In genomic region chr17:49292901-49293300, GRCh38 we compare ENCODE assay signal across 20 cellular contexts.
"Had no signal": no experiment of that assay in that cellular context is flagged by ENCODE, and none has a peak within 500 bp of the region (broad histone marks: within the 10 kb centered on the region; RNA-seq: fewer than 3 reads in every experiment).

No MANE protein-coding gene starts in this region.

- H3K4me3 Mint-ChIP-seq: activated CD4-positive, alpha-beta memory T cell treated with anti-CD3 and anti-CD28 coated beads for 36 hours; activated naive CD4-positive, alpha-beta T cell treated with anti-CD3 and anti-CD28 coated beads for 36 hours; activated naive CD8-positive, alpha-beta T cell treated with anti-CD3 and anti-CD28 coated beads, Interleukin-2, amount 50 U/mL, for 24 hours; activated T-cell treated with anti-CD3 and anti-CD28 coated beads, Interleukin-2, amount 50 U/mL, for 24 hours; dendritic cell treated with granulocyte-macrophage colony-stimulating factor and Interleukin-4, amounts not matched to agents 40 ng/mL and 50 ng/mL, for 4 days; natural killer cell; stimulated activated naive CD8-positive, alpha-beta T cell treated with anti-CD3 and anti-CD28 coated beads, Interleukin-15, Interleukin-2, amounts not matched to agents 100 ng/mL and 50 ng/mL, for 24 hours; T-cell had no signal

- DNase-seq: activated CD4-positive, alpha-beta memory T cell treated with anti-CD3 and anti-CD28 coated beads for 36 hours; activated CD4-positive, alpha-beta T cell treated with anti-CD3 and anti-CD28 coated beads for 48 hours; activated naive CD4-positive, alpha-beta T cell treated with anti-CD3 and anti-CD28 coated beads for 36 hours; activated naive CD8-positive, alpha-beta T cell treated with anti-CD3 and anti-CD28 coated beads, Interleukin-2, amount 50 U/mL, for 24 hours; activated T-cell treated with anti-CD3 and anti-CD28 coated beads, Interleukin-2, amount 50 U/mL, for 24 hours; effector CD4-positive, alpha-beta T cell; foreskin keratinocyte; kidney; lower lobe of right lung; natural killer cell; ovary; stimulated activated CD4-positive, alpha-beta T cell treated with anti-CD3 and anti-CD28 coated beads, Interleukin-4, amount 100 ng/mL, for 24 hours; T-cell; tibial artery had no signal

- FAIRE-seq: endometrium, kidney had no signal

- H3K9me3 Mint-ChIP-seq: activated CD4-positive, alpha-beta memory T cell treated with anti-CD3 and anti-CD28 coated beads for 36 hours; activated naive CD4-positive, alpha-beta T cell treated with anti-CD3 and anti-CD28 coated beads for 36 hours; activated naive CD8-positive, alpha-beta T cell treated with anti-CD3 and anti-CD28 coated beads, Interleukin-2, amount 50 U/mL, for 24 hours; activated T-cell treated with anti-CD3 and anti-CD28 coated beads, Interleukin-2, amount 50 U/mL, for 24 hours; dendritic cell treated with granulocyte-macrophage colony-stimulating factor and Interleukin-4, amounts not matched to agents 40 ng/mL and 50 ng/mL, for 4 days; natural killer cell; stimulated activated naive CD8-positive, alpha-beta T cell treated with anti-CD3 and anti-CD28 coated beads, Interleukin-15, Interleukin-2, amounts not matched to agents 100 ng/mL and 50 ng/mL, for 24 hours; T-cell had no signal

- H3K36me3 Mint-ChIP-seq: activated CD4-positive, alpha-beta memory T cell treated with anti-CD3 and anti-CD28 coated beads for 36 hours; natural killer cell had no signal

- H3K9me3 ChIP-seq: lower lobe of right lung, ovary, prostate gland, tibial artery had no signal

- H3K27me3 Mint-ChIP-seq: activated CD4-positive, alpha-beta memory T cell treated with anti-CD3 and anti-CD28 coated beads for 36 hours; activated naive CD8-positive, alpha-beta T cell treated with anti-CD3 and anti-CD28 coated beads, Interleukin-2, amount 50 U/mL, for 24 hours; activated T-cell treated with anti-CD3 and anti-CD28 coated beads, Interleukin-2, amount 50 U/mL, for 24 hours; dendritic cell treated with granulocyte-macrophage colony-stimulating factor and Interleukin-4, amounts not matched to agents 40 ng/mL and 50 ng/mL, for 4 days; stimulated activated naive CD8-positive, alpha-beta T cell treated with anti-CD3 and anti-CD28 coated beads, Interleukin-15, Interleukin-2, amounts not matched to agents 100 ng/mL and 50 ng/mL, for 24 hours; T-cell had no signal

- ATAC-seq: activated naive CD8-positive, alpha-beta T cell treated with anti-CD3 and anti-CD28 coated beads, Interleukin-2, amount 50 U/mL, for 24 hours; foreskin keratinocyte; left lobe of liver; lower lobe of right lung; natural killer cell; SK-N-SH treated with all-trans-retinoic acid at 6 μM for 48 hours; T-cell had no signal

- H3K27ac Mint-ChIP-seq: activated CD4-positive, alpha-beta memory T cell treated with anti-CD3 and anti-CD28 coated beads for 36 hours; activated naive CD4-positive, alpha-beta T cell treated with anti-CD3 and anti-CD28 coated beads for 36 hours; activated naive CD8-positive, alpha-beta T cell treated with anti-CD3 and anti-CD28 coated beads, Interleukin-2, amount 50 U/mL, for 24 hours; activated T-cell treated with anti-CD3 and anti-CD28 coated beads, Interleukin-2, amount 50 U/mL, for 24 hours; dendritic cell treated with granulocyte-macrophage colony-stimulating factor and Interleukin-4, amounts not matched to agents 40 ng/mL and 50 ng/mL, for 4 days; stimulated activated naive CD8-positive, alpha-beta T cell treated with anti-CD3 and anti-CD28 coated beads, Interleukin-15, Interleukin-2, amounts not matched to agents 100 ng/mL and 50 ng/mL, for 24 hours had no signal
